Comparison of ENCODE assay signal across 31 cellular contexts in genomic region chr7:148466120-148466519, GRCh38.
"Had no signal": no experiment of that assay in that cellular context is flagged by ENCODE, and none has a peak within 500 bp of the region (broad histone marks: within the 10 kb centered on the region; RNA-seq: fewer than 3 reads in every experiment).

No MANE protein-coding gene starts in this region.

- H3K36me3 ChIP-seq: MG63, SJCRH30 had no signal

- H3K9me3 ChIP-seq: MG63, SJCRH30 had no signal

- ATAC-seq: Panc1, Right ventricle myocardium inferior, SK-N-SH treated with all-trans-retinoic acid at 6 μM for 48 hours, T-cell had no signal

- H3K9ac ChIP-seq: KMS-11 had no signal

- FAIRE-seq: RCC 7860 had no signal

- H3K4me3 ChIP-seq: MG63, PC-9, SJCRH30, SK-N-MC had no signal

- H3K4me3 Mint-ChIP-seq: T-cell had no signal

- H3K4me2 ChIP-seq: KMS-11, PC-9 had no signal

- H3K36me3 Mint-ChIP-seq: T-cell had no signal

- H3K4me1 Mint-ChIP-seq: T-cell had no signal

- H3K27me3 ChIP-seq: MG63 had no signal

- H3K27ac Mint-ChIP-seq: T-cell had no signal

- H3K4me1 ChIP-seq: SJCRH30 had no signal

- H3K27ac ChIP-seq: KMS-11, PC-9, RWPE1, SJCRH30, SK-N-MC had no signal

- H2AFZ ChIP-seq: PC-9 had no signal

- DNase-seq: Karpas-422, MG63, NCI-H1048, NCI-H1092 treated with DMSO at 0.1 percent for 48 hours, NCI-H1105 treated with DMSO at 0.1 percent for 48 hours, NCI-H1417 treated with DMSO at 0.1 percent for 48 hours, NCI-H1436 treated with DMSO at 0.1 percent for 48 hours, NCI-H1694 treated with DMSO at 0.1 percent for 48 hours, NCI-H187 treated with DMSO at 0.1 percent for 48 hours, NCI-H2029, NCI-H2081, NCI-H2171 treated with DMSO at 0.1 percent for 48 hours, NCI-H2227 treated with DMSO at 0.1 percent for 48 hours, NCI-H345, NCI-H446, NCI-H510A treated with DMSO at 0.1 percent for 48 hours, NCI-H524 treated with DMSO at 0.1 percent for 48 hours, NCI-H526 treated with DMSO at 0.1 percent for 48 hours, NCI-H774, PC-9, SHP77, SIG-M5, SJCRH30, T-cell had no signal
